11 cellular contexts compared by ENCODE assay signal in the genomic region with DNA sequence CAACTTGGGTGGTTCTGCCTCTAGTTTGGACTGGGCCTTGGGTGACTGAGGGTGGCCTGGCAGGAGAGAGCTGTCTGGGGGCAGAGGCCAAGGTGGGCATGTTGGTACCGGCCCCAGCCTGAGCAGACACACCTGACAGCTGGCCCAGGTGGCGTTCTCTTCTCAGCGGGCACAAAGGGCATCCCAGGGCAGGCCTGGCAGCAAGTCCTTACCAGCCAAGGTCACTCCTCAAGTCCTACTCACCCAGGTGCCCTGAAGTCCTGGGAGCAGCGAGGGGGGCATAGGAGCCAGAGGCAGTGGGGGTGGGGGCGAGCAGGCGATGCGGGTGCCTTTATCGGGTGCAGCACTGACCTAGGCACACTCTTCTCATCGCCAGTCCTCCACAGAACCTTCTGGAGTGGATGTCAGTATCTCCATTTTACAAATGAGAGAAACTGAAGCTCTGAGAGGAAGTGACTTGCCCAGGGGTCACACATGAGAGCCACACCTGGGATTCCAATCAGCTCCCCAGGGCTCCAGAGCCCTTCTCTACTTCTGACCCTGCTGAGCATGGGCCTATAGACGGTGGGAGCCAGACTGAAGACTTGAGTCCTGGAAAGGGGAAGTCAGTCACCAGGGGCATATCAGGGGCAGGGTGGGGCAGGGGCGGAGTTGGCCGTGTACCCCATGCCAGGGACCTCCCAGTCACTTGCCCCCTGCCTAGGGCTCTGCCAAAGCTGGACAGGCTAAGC. TPM values are rescaled to one million over a fixed set of nuclear protein-coding genes. Genes with fewer than 3 reads are reported as not detected.
A peak's percentile ranks its signal among the peaks of the same experiment; 100 is the strongest.
DNase-seq lines count a peak whose midpoint lies in the region; ATAC-seq and TF ChIP-seq lines count a peak whose summit lies in the region.
"Had no signal": no experiment of that assay in that cellular context is flagged by ENCODE, and none has a peak within 500 bp of the region (broad histone marks: within the 10 kb centered on the region; RNA-seq: fewer than 3 reads in every experiment).

No MANE protein-coding gene starts in this region.

- H3K9me3 ChIP-seq in RWPE2 (ENCODE audit: severe bottlenecking) (no peaks in the 10 kb centered on the region), gastroesophageal sphincter (no peaks in the 10 kb centered on the region), gastrocnemius medialis (no peaks in the 10 kb centered on the region), hepatocyte (ENCODE audit: low read depth) (no peaks in the 10 kb centered on the region)
- no peaks in the 10 kb centered on the region for H3K9me3 ChIP-seq in CD4-positive, alpha-beta T cell (ENCODE audit: control insufficient read depth, low read length)

- no peak for TF ChIP-seq EP300 in gastroesophageal sphincter (IDR thresholded peaks at IDR 0.05)

- no peaks in the 10 kb centered on the region for H3K9me3 Mint-ChIP-seq in CD4-positive, alpha-beta T cell
- H3K9me3 Mint-ChIP-seq: CD8-positive, alpha-beta memory T cell had no signal

- H3K36me3 Mint-ChIP-seq in CD4-positive, alpha-beta T cell (ENCODE audit: low read depth), result peaks cover 18% of the 10 kb centered on the region

- no peaks in the 10 kb centered on the region for H3K79me2 ChIP-seq in hepatocyte

- WGBS in gastroesophageal sphincter (ENCODE audit: low coverage in 1 of 2), 2 donors, result 91% methylated on average over 4 of the region's 12 CpGs; no CpG with 5 or more reads in 1 of the 2 donors
- 95% methylated on average over 12 of the region's 12 CpGs for WGBS in hepatocyte (ENCODE audit: low lambda C conversion rate, missing lambda C conversion rate)

- no peak for TF ChIP-seq CTCF in RWPE2 (IDR thresholded peaks at IDR 0.05; ENCODE audit: poor library complexity, severe bottlenecking)
- no peak for TF ChIP-seq CTCF in gastroesophageal sphincter (IDR thresholded peaks at IDR 0.05)
- TF ChIP-seq CTCF in gastrocnemius medialis (IDR thresholded peaks at IDR 0.05 in 4 of 5, conservative IDR thresholded peaks at IDR 0.05 in 1 of 5), result no peak
- no peak for TF ChIP-seq CTCF in hepatocyte (IDR thresholded peaks at IDR 0.05; ENCODE audit: poor library complexity)
- no peak for TF ChIP-seq CTCF in CD4-positive, alpha-beta T cell (IDR thresholded peaks at IDR 0.05)

- H3K27ac ChIP-seq in RWPE2 (ENCODE audit: poor library complexity, severe bottlenecking) (no peak overlapping the region), gastroesophageal sphincter (peak overlapping the region in 3 of 4 donors; percentile 21 to 68 (median 39)), gastrocnemius medialis (peak overlapping the region; percentile 86 to 96 (median 94)), hepatocyte (no peak overlapping the region)
- H3K27ac ChIP-seq in CD4-positive, alpha-beta T cell (ENCODE audit: low read depth, low read length), result no peak overlapping the region

- no peak overlapping the region for H2AFZ ChIP-seq in hepatocyte

- no peaks in the 10 kb centered on the region for H3K27me3 ChIP-seq in RWPE2 (ENCODE audit: insufficient read depth, poor library complexity, severe bottlenecking)
- no peaks in the 10 kb centered on the region for H3K27me3 ChIP-seq in gastroesophageal sphincter
- H3K27me3 ChIP-seq in gastrocnemius medialis, result no peaks in the 10 kb centered on the region
- no peaks in the 10 kb centered on the region for H3K27me3 ChIP-seq in hepatocyte
- no peaks in the 10 kb centered on the region for H3K27me3 ChIP-seq in CD4-positive, alpha-beta T cell (ENCODE audit: control insufficient read depth, insufficient read depth, low read length)

- no peaks in the 10 kb centered on the region for H4K20me1 ChIP-seq in hepatocyte (ENCODE audit: insufficient read depth, poor library complexity, severe bottlenecking)

- no peaks in the 10 kb centered on the region for H3K27me3 Mint-ChIP-seq in CD4-positive, alpha-beta T cell
- H3K27me3 Mint-ChIP-seq: CD8-positive, alpha-beta memory T cell had no signal

- POLR2A ChIA-PET in CD4-positive, alpha-beta T cell (lab: Charles Lee), result no interaction called here

- TF ChIP-seq POLR2A in gastroesophageal sphincter (IDR thresholded peaks at IDR 0.05) (no peak), gastrocnemius medialis (IDR thresholded peaks at IDR 0.05) (no peak)

- no peak overlapping the region for H3K4me2 ChIP-seq in hepatocyte

- no peak overlapping the region for H3K4me3 Mint-ChIP-seq in CD4-positive, alpha-beta T cell
- H3K4me3 Mint-ChIP-seq: CD8-positive, alpha-beta memory T cell had no signal

- CTCF ChIA-PET in CD4-positive, alpha-beta T cell (lab: Charles Lee), result no interaction called here

- no peak overlapping the region for H3K27ac Mint-ChIP-seq in CD4-positive, alpha-beta T cell

- in situ Hi-C loops in gastrocnemius medialis (cut with MboI; ENCODE audit: low sequenced_read_pairs in 4 of 4), result loop anchor here in 2 of 4 donors (10.0 to 25.0 kb wide), 2 partner anchors 141 to 148 kb away; a partner anchor contains a TSS

- H3K4me1 Mint-ChIP-seq in CD4-positive, alpha-beta T cell (ENCODE audit: low read depth), result no peaks in the 10 kb centered on the region
- H3K4me1 Mint-ChIP-seq: CD8-positive, alpha-beta memory T cell had no signal

- H3K36me3 ChIP-seq in RWPE2 (ENCODE audit: low read depth) (peaks cover 19% of the 10 kb centered on the region), gastroesophageal sphincter (peaks cover 0 to 49% of the 10 kb centered on the region in 2 donors), gastrocnemius medialis (peaks cover 0 to 45% of the 10 kb centered on the region in 2 donors), hepatocyte (replicated peaks; ENCODE audit: insufficient read depth, low read depth) (no peaks in the 10 kb centered on the region)

- DNase-seq in RWPE2 (ENCODE audit: low spot score), result peak; percentile 47
- DNase-seq in gastrocnemius medialis, result peak in 1 of 2 donors; percentile 74
- no peak for DNase-seq in hepatocyte (ENCODE audit: low spot score)
- DNase-seq in CD4-positive, alpha-beta T cell, result no peak
- no peak for DNase-seq in NCI-H2081 treated with DMSO at 0.1 percent for 48 hours (lab: John Stamatoyannopoulos, UW)
- DNase-seq: activated CD4-positive, alpha-beta T cell treated with anti-CD3 and anti-CD28 coated beads for 1 hour; activated effector memory CD4-positive, alpha-beta T cell treated with Interleukin-2 at 50 U/mL for 16 hours; CD8-positive, alpha-beta memory T cell; mammary epithelial cell had no signal

- no peak overlapping the region for H3K4me3 ChIP-seq in RWPE2 (ENCODE audit: severe bottlenecking)
- no peak overlapping the region for H3K4me3 ChIP-seq in gastroesophageal sphincter
- no peak overlapping the region for H3K4me3 ChIP-seq in gastrocnemius medialis
- H3K4me3 ChIP-seq in hepatocyte, result no peak overlapping the region

- ATAC-seq in RWPE2 (ENCODE audit: low read depth) (peak; percentile 7; the same call in 1 of the 3 replicates), gastroesophageal sphincter (peak; percentile 4), gastrocnemius medialis (peak; percentile 11 to 40)
- ATAC-seq in CD4-positive, alpha-beta T cell (ENCODE audit: poor library complexity), result no peak

- H3K4me1 ChIP-seq in RWPE2 (ENCODE audit: insufficient read depth, poor library complexity, severe bottlenecking) (no peaks in the 10 kb centered on the region), gastroesophageal sphincter (peaks cover 0 to 22% (median 9%) of the 10 kb centered on the region in 3 donors), gastrocnemius medialis (peaks cover 40 to 47% of the 10 kb centered on the region in 2 donors), hepatocyte (ENCODE audit: insufficient read depth) (no peaks in the 10 kb centered on the region)

- intact Hi-C loops in gastrocnemius medialis (cut with DNase I; ENCODE audit: low total_unique reads), result loop anchor here (1.0 to 5.0 kb wide), 4 partner anchors 17 to 158 kb away; no protein-coding TSS in a partner anchor
- intact Hi-C loops in CD4-positive, alpha-beta T cell (cut with DNase I, micrococcal nuclease), result no loop called here

- H3K9me2 ChIP-seq in hepatocyte (replicated peaks; ENCODE audit: insufficient read depth), result no peaks in the 10 kb centered on the region

RNA-seq across cellular contexts. Expression of a gene that starts 0.6 kb away (rescaled TPM):
- total RNA-seq in gastroesophageal sphincter, result 1 to 10 TPM in 2 of 4 donors, under 1 TPM in 2; 0.10 to 2.0 (median 1.1) TPM
- total RNA-seq in gastrocnemius medialis, result 10 to 100 TPM in 3 of 4 donors, 1 to 10 TPM in 1; 7.8 to 17.2 (median 13.8) TPM
- 0.68 and 0.87 TPM in 2 replicates for total RNA-seq in hepatocyte
- polyA plus RNA-seq in hepatocyte, result 0.71 and 0.77 TPM in 2 replicates
- total RNA-seq in CD4-positive, alpha-beta T cell, result 1 to 10 TPM; 1.9 to 2.8 TPM

RNA-seq across cellular contexts. Expression of a gene that starts 6.8 kb away (rescaled TPM):
- not detected for total RNA-seq in gastroesophageal sphincter
- under 1 TPM in 1 of 4 donors, not detected in 3; 0.33 TPM for total RNA-seq in gastrocnemius medialis
- total RNA-seq in hepatocyte, result 10.7 and 11.9 TPM in 2 replicates
- polyA plus RNA-seq in hepatocyte, result 14.7 and 16.4 TPM in 2 replicates
- total RNA-seq in CD4-positive, alpha-beta T cell, result not detected
- total RNA-seq: CD8-positive, alpha-beta memory T cell; mammary epithelial cell; renal cortical epithelial cell had no signal
- polyA plus RNA-seq: CD8-positive, alpha-beta memory T cell; mammary epithelial cell had no signal

RNA-seq across cellular contexts. Expression of a gene that starts 23.1 kb away (rescaled TPM):
- total RNA-seq in gastroesophageal sphincter (100 to 1,000 TPM in 1 of 4 donors, 10 to 100 TPM in 3; 40.4 to 106 (median 47.0) TPM), gastrocnemius medialis (1 to 10 TPM; 1.4 to 3.9 (median 3.8) TPM), hepatocyte (109 and 117 TPM in 2 replicates)
- polyA plus RNA-seq in hepatocyte, result 102 and 120 TPM in 2 replicates
- total RNA-seq in CD4-positive, alpha-beta T cell, result under 1 TPM in 1 of 2 experiments, not detected in 1; 0.50 TPM
- total RNA-seq: CD8-positive, alpha-beta memory T cell had no signal
- polyA plus RNA-seq: CD8-positive, alpha-beta memory T cell had no signal

RNA-seq across cellular contexts. Expression of a gene that starts 51.3 kb away (rescaled TPM):
- total RNA-seq in gastroesophageal sphincter (10 to 100 TPM; 32.1 to 65.2 (median 41.8) TPM), gastrocnemius medialis (100 to 1,000 TPM in 3 of 4 donors, 10 to 100 TPM in 1; 86.7 to 170 (median 144) TPM), hepatocyte (38.9 and 43.1 TPM in 2 replicates)
- polyA plus RNA-seq in hepatocyte, result 30.6 and 31.8 TPM in 2 replicates
- total RNA-seq in CD4-positive, alpha-beta T cell, result 10 to 100 TPM; 77.5 to 82.0 TPM

Comparison
In these comparisons a context has a peak if more than half of its experiments do, and no peak if none do; other contexts are left out.
1. H3K27ac ChIP-seq: peak in gastroesophageal sphincter (3 of 4) and gastrocnemius medialis (4 of 4); none in RWPE2 (single experiment), hepatocyte (single experiment) and CD4-positive, alpha-beta T cell (single experiment).
2. RNA of a gene that starts 23.1 kb away (total RNA-seq): 109 to 117 TPM in hepatocyte and 40.4 to 106 TPM in gastroesophageal sphincter; 1.4 to 3.9 TPM in gastrocnemius medialis and 0.50 TPM in CD4-positive, alpha-beta T cell; every median in the first group is over 4 times any median in the second.